In genomic region chr15:36359286-36359685, GRCh38 we compare ENCODE assay signal across 18 cellular contexts.
"Had no signal": no experiment of that assay in that cellular context is flagged by ENCODE, and none has a peak within 500 bp of the region (broad histone marks: within the 10 kb centered on the region; RNA-seq: fewer than 3 reads in every experiment).

No MANE protein-coding gene starts in this region.

- H3K36me3 ChIP-seq: ascending aorta, lower lobe of right lung, neutrophil, right atrium auricular region, tibial nerve, vagina, WERI-Rb-1 had no signal

- ATAC-seq: activated CD8-positive, alpha-beta T cell treated with anti-CD3 and anti-CD28 coated beads for 36 hours; esophagus mucosa; left cardiac atrium; lower lobe of right lung; naive thymus-derived CD4-positive, alpha-beta T cell; stimulated activated memory B cell treated with anti-CD40 and anti-IgM and Interleukin-4, amounts not matched to agents 10 μg/mL and 1 μg/mL and 100 μg/mL, for 72 hours had no signal

- H3K9me3 ChIP-seq: ascending aorta, lower lobe of right lung, neutrophil, right atrium auricular region, tibial nerve, vagina had no signal

- DNase-seq: activated CD4-positive, alpha-beta T cell treated with anti-CD3 and anti-CD28 coated beads for 4 hours; activated CD8-positive, alpha-beta memory T cell treated with anti-CD3 and anti-CD28 coated beads, Interleukin-2, amount 50 U/mL, for 4 hours; activated CD8-positive, alpha-beta T cell treated with anti-CD3 and anti-CD28 coated beads for 36 hours; activated naive CD8-positive, alpha-beta T cell treated with anti-CD3 and anti-CD28 coated beads, Interleukin-2, amount 10 ng/mL, durations not matched to agents 7 days and 5 days; foreskin fibroblast; head of caudate nucleus; left cardiac atrium; lower lobe of right lung; naive thymus-derived CD4-positive, alpha-beta T cell; WERI-Rb-1 had no signal

- H3K27ac ChIP-seq: lower lobe of right lung, neutrophil, right atrium auricular region, tibial nerve, vagina, WERI-Rb-1 had no signal

- H3K27me3 ChIP-seq: ascending aorta, neutrophil, right atrium auricular region, tibial nerve, vagina had no signal

- H3K4me3 ChIP-seq: ascending aorta, lower lobe of right lung, right atrium auricular region, skin epidermis, tibial nerve, vagina had no signal
